ENCODE assay signal across 18 cellular contexts in the genomic region with DNA sequence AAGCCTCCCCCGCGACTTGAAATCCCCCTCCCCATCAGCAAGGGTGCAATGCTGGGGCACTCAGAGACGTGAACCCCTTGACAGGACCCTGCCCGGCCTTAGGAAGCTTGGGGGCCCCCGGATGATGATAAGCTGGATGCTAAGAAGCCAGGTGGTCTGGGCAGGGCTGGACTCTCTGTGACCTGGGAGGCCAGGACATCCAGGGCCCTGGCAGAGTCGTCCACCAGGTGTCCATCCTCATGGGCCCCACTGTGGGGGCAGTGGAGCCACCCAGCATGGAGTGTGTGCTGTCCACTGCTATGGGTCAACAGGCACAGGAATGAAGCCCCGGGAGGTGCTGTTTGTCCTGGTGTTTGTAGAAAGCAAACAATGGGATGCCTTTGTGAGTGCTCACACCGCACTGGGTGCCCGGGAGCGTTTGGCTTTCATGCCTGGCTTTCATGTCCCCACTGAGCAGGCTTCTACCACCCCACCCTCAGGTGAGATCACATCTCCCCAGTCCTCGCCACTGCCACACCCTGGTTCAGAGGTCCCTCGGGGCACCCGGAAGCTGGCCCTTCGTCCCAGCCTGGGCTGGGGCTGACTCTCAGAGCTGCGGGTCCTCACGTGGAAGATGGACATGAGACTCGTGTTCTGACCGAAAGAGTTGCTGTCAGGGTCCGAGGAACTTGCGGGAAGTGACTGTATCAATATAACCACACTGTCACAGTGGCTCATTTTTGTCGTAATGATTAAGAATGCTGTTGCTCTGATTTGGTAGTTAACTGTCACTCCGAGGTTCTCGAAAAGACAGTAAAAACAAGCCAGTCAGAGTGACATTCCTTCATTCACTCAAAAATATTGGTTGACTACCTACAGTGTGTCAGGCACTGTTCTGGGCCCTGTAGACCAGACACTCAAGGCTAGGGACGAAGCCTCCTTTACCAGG. TPM values are rescaled to one million over a fixed set of nuclear protein-coding genes. Genes with fewer than 3 reads are reported as not detected.
DNase-seq lines count a peak whose midpoint lies in the region; ATAC-seq and TF ChIP-seq lines count a peak whose summit lies in the region.
"Had no signal": no experiment of that assay in that cellular context is flagged by ENCODE, and none has a peak within 500 bp of the region (broad histone marks: within the 10 kb centered on the region; RNA-seq: fewer than 3 reads in every experiment).

No MANE protein-coding gene starts in this region.

- ATAC-seq in HG03097 (IDR thresholded peaks at IDR 0.05; ENCODE audit: low FRiP score, unreplicated experiment) = no peak
- ATAC-seq: activated CD4-positive, alpha-beta T cell treated with anti-CD3 and anti-CD28 coated beads for 36 hours; stimulated activated naive CD8-positive, alpha-beta T cell treated with anti-CD3 and anti-CD28 coated beads, Interleukin-15, Interleukin-2, amounts not matched to agents 100 U/mL and 50 U/mL, for 24 hours had no signal

- H4K8ac ChIP-seq in trophoblast cell (ENCODE audit: low read depth, low read length) = no peak overlapping the region

- H3K23ac ChIP-seq in trophoblast cell (ENCODE audit: low read length) = no peak overlapping the region

- H3K36me3 ChIP-seq in trophoblast cell (ENCODE audit: control insufficient read depth in 1 of 2, insufficient read depth in 2 of 2, low read length in 2 of 2) (no peaks in the 10 kb centered on the region), MG63 (no peaks in the 10 kb centered on the region)
- H3K36me3 ChIP-seq: cardiac muscle cell had no signal

- H3K4me3 ChIP-seq in coronary artery (no peak overlapping the region), trophoblast cell (ENCODE audit: low read depth, low read length) (no peak overlapping the region), MG63 (no peak overlapping the region)
- H3K4me3 ChIP-seq: cardiac muscle cell had no signal

- no peaks in the 10 kb centered on the region for H3K79me1 ChIP-seq in trophoblast cell (ENCODE audit: low read length)

- no peaks in the 10 kb centered on the region for H3K79me2 ChIP-seq in trophoblast cell (ENCODE audit: control insufficient read depth, insufficient read depth, low read length, poor library complexity)

- no peak overlapping the region for H2BK120ac ChIP-seq in trophoblast cell (ENCODE audit: insufficient read depth, low read length, poor library complexity)

- H3K9me3 ChIP-seq in trophoblast cell (ENCODE audit: insufficient read depth, low read depth, low read length) (peaks cover 8% of the 10 kb centered on the region), MG63 (no peaks in the 10 kb centered on the region)

- H2BK5ac ChIP-seq in trophoblast cell (ENCODE audit: low read depth, low read length, poor library complexity) = no peak overlapping the region

- peak; percentile 15; the same call in 1 of the 2 replicates for TF ChIP-seq RAD21 in Ishikawa (IDR thresholded peaks at IDR 0.05; ENCODE audit: low read depth)

- no peak overlapping the region for H3K18ac ChIP-seq in trophoblast cell (ENCODE audit: low read length)

- no CpG with 5 or more reads among the region's 24 CpGs for WGBS in trophoblast cell (ENCODE audit: extremely low coverage, insufficient coverage, insufficient read length)

- H3K4ac ChIP-seq in trophoblast cell (ENCODE audit: low read depth, low read length) = no peak overlapping the region

- no peak overlapping the region for H3K9ac ChIP-seq in trophoblast cell (ENCODE audit: low read length)

- TF ChIP-seq CTCF in coronary artery (IDR thresholded peaks at IDR 0.05) = no peak

- no peak overlapping the region for H4K12ac ChIP-seq in trophoblast cell (ENCODE audit: low read depth, low read length)

- no peak overlapping the region for H2AFZ ChIP-seq in trophoblast cell (ENCODE audit: insufficient read depth, low read length, poor library complexity)

- no peak overlapping the region for H2BK12ac ChIP-seq in trophoblast cell (ENCODE audit: low read length)

- H3K27ac ChIP-seq in coronary artery (no peak overlapping the region), trophoblast cell (ENCODE audit: low read depth, low read length) (no peak overlapping the region)
- H3K27ac ChIP-seq: cardiac muscle cell, epithelial cell of prostate had no signal

- H3K27me3 ChIP-seq in trophoblast cell (ENCODE audit: insufficient read depth, low read length) (no peaks in the 10 kb centered on the region), MG63 (no peaks in the 10 kb centered on the region)

- H3K4me2 ChIP-seq in trophoblast cell (ENCODE audit: low read length) = no peak overlapping the region

- H4K91ac ChIP-seq in trophoblast cell (ENCODE audit: low read depth, low read length) = no peak overlapping the region

- H2AK5ac ChIP-seq in trophoblast cell (ENCODE audit: low read length) = no peak overlapping the region

- peak; percentile 88 for TF ChIP-seq EP300 in Ishikawa (IDR thresholded peaks at IDR 0.05; ENCODE audit: borderline replicate concordance)

- peaks cover 0 to 2% of the 10 kb centered on the region in 2 experiments for H3K4me1 ChIP-seq in trophoblast cell (ENCODE audit: control insufficient read depth in 1 of 2, insufficient read depth in 2 of 2, low read length in 2 of 2)

- peak; percentile 49 for DNase-seq in DMS53 treated with DMSO at 0.1 percent for 48 hours (lab: John Stamatoyannopoulos, UW; ENCODE audit: unreplicated experiment)
- peak; percentile 64 for DNase-seq in coronary artery (ENCODE audit: low spot score)
- peak; percentile 96 to 97 for DNase-seq in trophoblast cell
- no peak for DNase-seq in GF-D8 (lab: John Stamatoyannopoulos, UW)
- DNase-seq in MG63 = no peak
- DNase-seq in SHP77 treated with DMSO at 0.1 percent for 48 hours (lab: John Stamatoyannopoulos, UW) = no peak
- DNase-seq: midbrain; NCI-H510A treated with DMSO at 0.1 percent for 48 hours; stimulated activated CD4-positive, alpha-beta T cell treated with anti-CD3 and anti-CD28 coated beads, Interleukin-4, amount 100 ng/mL, for 24 hours; stimulated activated naive CD8-positive, alpha-beta T cell treated with anti-CD3 and anti-CD28 coated beads, Interleukin-15, Interleukin-2, amounts not matched to agents 100 U/mL and 50 U/mL, for 24 hours; SW 1271 had no signal

- no peak overlapping the region for H3K14ac ChIP-seq in trophoblast cell (ENCODE audit: low read length)

TF ChIP-seq in Ishikawa, 13 proteins besides CTCF, POLR2A, EP300 and RAD21:
- TF ChIP-seq, protein P1, sequence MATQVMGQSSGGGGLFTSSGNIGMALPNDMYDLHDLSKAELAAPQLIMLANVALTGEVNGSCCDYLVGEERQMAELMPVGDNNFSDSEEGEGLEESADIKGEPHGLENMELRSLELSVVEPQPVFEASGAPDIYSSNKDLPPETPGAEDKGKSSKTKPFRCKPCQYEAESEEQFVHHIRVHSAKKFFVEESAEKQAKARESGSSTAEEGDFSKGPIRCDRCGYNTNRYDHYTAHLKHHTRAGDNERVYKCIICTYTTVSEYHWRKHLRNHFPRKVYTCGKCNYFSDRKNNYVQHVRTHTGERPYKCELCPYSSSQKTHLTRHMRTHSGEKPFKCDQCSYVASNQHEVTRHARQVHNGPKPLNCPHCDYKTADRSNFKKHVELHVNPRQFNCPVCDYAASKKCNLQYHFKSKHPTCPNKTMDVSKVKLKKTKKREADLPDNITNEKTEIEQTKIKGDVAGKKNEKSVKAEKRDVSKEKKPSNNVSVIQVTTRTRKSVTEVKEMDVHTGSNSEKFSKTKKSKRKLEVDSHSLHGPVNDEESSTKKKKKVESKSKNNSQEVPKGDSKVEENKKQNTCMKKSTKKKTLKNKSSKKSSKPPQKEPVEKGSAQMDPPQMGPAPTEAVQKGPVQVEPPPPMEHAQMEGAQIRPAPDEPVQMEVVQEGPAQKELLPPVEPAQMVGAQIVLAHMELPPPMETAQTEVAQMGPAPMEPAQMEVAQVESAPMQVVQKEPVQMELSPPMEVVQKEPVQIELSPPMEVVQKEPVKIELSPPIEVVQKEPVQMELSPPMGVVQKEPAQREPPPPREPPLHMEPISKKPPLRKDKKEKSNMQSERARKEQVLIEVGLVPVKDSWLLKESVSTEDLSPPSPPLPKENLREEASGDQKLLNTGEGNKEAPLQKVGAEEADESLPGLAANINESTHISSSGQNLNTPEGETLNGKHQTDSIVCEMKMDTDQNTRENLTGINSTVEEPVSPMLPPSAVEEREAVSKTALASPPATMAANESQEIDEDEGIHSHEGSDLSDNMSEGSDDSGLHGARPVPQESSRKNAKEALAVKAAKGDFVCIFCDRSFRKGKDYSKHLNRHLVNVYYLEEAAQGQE (IDR thresholded peaks at IDR 0.05; ENCODE audit: low read depth) = peak; percentile 34; the same call in 1 of the 2 replicates
- TF ChIP-seq YY1 (IDR thresholded peaks at IDR 0.05; ENCODE audit: low read depth) (peak; percentile 69), EGR1 (IDR thresholded peaks at IDR 0.05) (0 out of 2 replicates have a peak, but pooled peaks have one; percentile 36), TAF1 (IDR thresholded peaks at IDR 0.05; ENCODE audit: low read depth) (peak; percentile 30; the same call in 1 of the 2 replicates), CEBPB (IDR thresholded peaks at IDR 0.05) (no peak), ZBTB7A (IDR thresholded peaks at IDR 0.05; ENCODE audit: low read depth) (peak; percentile 52; the same call in 1 of the 2 replicates), FOXM1 (IDR thresholded peaks at IDR 0.05; ENCODE audit: borderline replicate concordance, low read depth) (peak; percentile 51; the same call in 1 of the 2 replicates), TCF12 (IDR thresholded peaks at IDR 0.05; ENCODE audit: low read depth) (peak; percentile 92), TEAD4 (IDR thresholded peaks at IDR 0.05) (peak; percentile 90), CREB1 (IDR thresholded peaks at IDR 0.05; ENCODE audit: low read depth) (no peak), NFIC (IDR thresholded peaks at IDR 0.05) (peak; percentile 75)
- TF ChIP-seq, protein P2, sequence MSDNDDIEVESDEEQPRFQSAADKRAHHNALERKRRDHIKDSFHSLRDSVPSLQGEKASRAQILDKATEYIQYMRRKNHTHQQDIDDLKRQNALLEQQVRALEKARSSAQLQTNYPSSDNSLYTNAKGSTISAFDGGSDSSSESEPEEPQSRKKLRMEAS (IDR thresholded peaks at IDR 0.05) = peak; percentile 51
- TF ChIP-seq, protein P3, sequence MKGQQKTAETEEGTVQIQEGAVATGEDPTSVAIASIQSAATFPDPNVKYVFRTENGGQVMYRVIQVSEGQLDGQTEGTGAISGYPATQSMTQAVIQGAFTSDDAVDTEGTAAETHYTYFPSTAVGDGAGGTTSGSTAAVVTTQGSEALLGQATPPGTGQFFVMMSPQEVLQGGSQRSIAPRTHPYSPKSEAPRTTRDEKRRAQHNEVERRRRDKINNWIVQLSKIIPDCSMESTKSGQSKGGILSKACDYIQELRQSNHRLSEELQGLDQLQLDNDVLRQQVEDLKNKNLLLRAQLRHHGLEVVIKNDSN (IDR thresholded peaks at IDR 0.05) = no peak; the same call in 1 of the 2 replicates
TF ChIP-seq in Ishikawa: peak in this region for 10.

RNA-seq across cellular contexts. Expression of a gene that starts 53.3 kb away (rescaled TPM):
- polyA plus RNA-seq in trophoblast cell (2013) = 0.10 and 0.15 TPM in 2 replicates
- total RNA-seq in MG63 (2014; rRNA removed; shearing (Covaris generic); ENCODE audit: low replicate concordance) = 1.8 and 3.9 TPM in 2 replicates
- total RNA-seq: activated CD4-positive, alpha-beta T cell treated with anti-CD3 and anti-CD28 coated beads for 36 hours; cardiac muscle cell; CD4-positive, alpha-beta T cell; progenitor cell of endocrine pancreas had no signal
- polyA plus RNA-seq: cardiac muscle cell had no signal

Comparison
In these comparisons a context has a peak if more than half of its experiments do, and no peak if none do; other contexts are left out.
1. DNase-seq: peak in DMS53 treated with DMSO at 0.1 percent for 48 hours (single experiment), coronary artery (single experiment) and trophoblast cell (2 of 2); none in GF-D8 (single experiment), MG63 (single experiment) and SHP77 treated with DMSO at 0.1 percent for 48 hours (single experiment).